In the genomic region with DNA sequence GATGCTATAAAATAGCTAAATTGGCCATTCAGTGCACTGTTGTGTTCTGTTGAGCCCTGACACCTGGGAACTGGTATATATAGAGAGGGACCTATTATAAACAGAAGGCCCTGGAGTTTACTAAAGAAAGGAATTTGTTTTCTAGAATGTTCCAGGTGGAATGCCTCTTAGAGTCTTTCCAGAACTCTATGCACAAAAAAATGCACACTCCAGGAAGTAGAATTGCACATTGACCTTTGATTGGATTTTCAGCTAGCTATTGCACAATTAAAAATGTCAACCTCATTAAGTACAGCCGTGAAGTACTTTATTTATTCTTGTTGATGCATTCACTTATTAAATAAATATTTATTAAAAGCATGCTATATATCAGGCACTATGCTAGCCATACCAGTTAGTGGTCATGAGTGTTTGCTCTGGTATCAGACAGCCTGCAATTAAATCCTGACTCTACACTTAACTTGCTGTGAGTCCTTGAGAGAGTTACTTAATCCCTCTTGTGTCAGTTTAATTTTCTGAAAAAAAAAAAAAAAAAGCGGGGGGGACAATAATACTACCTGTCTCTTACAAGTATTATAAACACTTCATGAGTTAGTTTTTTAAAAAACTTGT, we compare ENCODE assay signal across 20 cellular contexts. TPM values are rescaled to one million over a fixed set of nuclear protein-coding genes. Genes with fewer than 3 reads are reported as not detected.
"Had no signal": no experiment of that assay in that cellular context is flagged by ENCODE, and none has a peak within 500 bp of the region (broad histone marks: within the 10 kb centered on the region; RNA-seq: fewer than 3 reads in every experiment).

No MANE protein-coding gene starts in this region.

- H3K27me3 ChIP-seq: adrenal gland, cardiac muscle cell, gastroesophageal sphincter, heart right ventricle, tibial artery, vagina had no signal

- H3K9me3 ChIP-seq: adrenal gland, gastroesophageal sphincter, left ventricle myocardium inferior, tibial artery, vagina had no signal

- H3K4me3 ChIP-seq: adrenal gland, cardiac muscle cell, gastroesophageal sphincter, heart right ventricle, left ventricle myocardium inferior, tibial artery, vagina had no signal

- DNase-seq: activated CD4-positive, alpha-beta memory T cell treated with anti-CD3 and anti-CD28 coated beads, Interleukin-2, amount 10 ng/mL, durations not matched to agents 7 days and 5 days; activated CD4-positive, alpha-beta T cell treated with anti-CD3 and anti-CD28 coated beads for 4 hours; activated naive CD4-positive, alpha-beta T cell treated with anti-CD3 and anti-CD28 coated beads, Interleukin-2, amount 50 U/mL, for 16 hours; activated T-cell treated with anti-CD3 and anti-CD28 coated beads, Interleukin-2, amount 50 U/mL, for 24 hours; adrenal gland; heart right ventricle; left ventricle myocardium inferior; mesendoderm; nucleus accumbens; posterior cingulate gyrus; stimulated activated CD4-positive, alpha-beta T cell treated with anti-CD3 and anti-CD28 coated beads, Interleukin-15, amount 100 ng/mL, for 24 hours; stimulated activated CD4-positive, alpha-beta T cell treated with anti-CD3 and anti-CD28 coated beads, Interleukin-4, amount 100 ng/mL, for 1 hour; stimulated activated naive B cell treated with anti-CD40 and anti-IgM and Interleukin-4, amounts not matched to agents 10 μg/mL and 1 μg/mL and 100 μg/mL, for 72 hours; tibial artery had no signal

- H3K36me3 ChIP-seq: adrenal gland, cardiac muscle cell, gastroesophageal sphincter, heart right ventricle, left ventricle myocardium inferior, tibial artery, vagina had no signal

- H3K4me1 ChIP-seq: adrenal gland, gastroesophageal sphincter, tibial artery, vagina had no signal

- H3K27ac ChIP-seq: adrenal gland, cardiac muscle cell, epithelial cell of prostate, gastroesophageal sphincter, heart right ventricle, left ventricle myocardium inferior, tibial artery, vagina had no signal

- ATAC-seq: gastroesophageal sphincter; heart right ventricle; stimulated activated naive B cell treated with anti-CD40 and anti-IgM and Interleukin-4, amounts not matched to agents 10 μg/mL and 1 μg/mL and 100 μg/mL, for 72 hours; WTC11 had no signal

RNA-seq across cellular contexts. Expression of gene HGD, which starts 45.1 kb away (rescaled TPM):
- total RNA-seq: cardiac muscle cell, gastroesophageal sphincter, skeletal muscle tissue, vagina had no signal
